ENCODE assay signal across 8 cellular contexts in genomic region chr17:136534-136933, GRCh38. TPM values are rescaled to one million over a fixed set of nuclear protein-coding genes. Genes with fewer than 3 reads are reported as not detected.
DNase-seq lines count a peak whose midpoint lies in the region; ATAC-seq and TF ChIP-seq lines count a peak whose summit lies in the region.
"Not testable (repeated sequence)": the region's sequence is repeated elsewhere in the genome, so short reads cannot be mapped to it uniquely, and the experiment has no call there.

No MANE protein-coding gene starts in this region.

- not testable (repeated sequence) for H3K9me3 Mint-ChIP-seq in T-helper 1 cell treated with Interleukin-12 subunit alpha and Interleukin-12 subunit beta and Interleukin-4 antibody, amounts not matched to agents 30 μg/mL and 1 μg/mL, for 36 hours; activated T-cell treated with anti-CD3 and anti-CD28 coated beads, Interleukin-2, amount 50 U/mL, for 4 hours; type B pancreatic cell

- WGBS in lung, 2 donors = 0 to 3% methylated on average over 2 to 3 of the region's 4 CpGs

- not testable (repeated sequence) for H3K9me3 ChIP-seq in effector memory CD4-positive, alpha-beta T cell (ENCODE audit: control insufficient read depth, low read length); lung (ENCODE audit: control insufficient read depth in 2 of 2, insufficient read depth in 1 of 2, low read length in 1 of 2)

- peak overlapping the region; percentile 34 for H3K4me3 Mint-ChIP-seq in T-helper 1 cell treated with Interleukin-12 subunit alpha and Interleukin-12 subunit beta and Interleukin-4 antibody, amounts not matched to agents 30 μg/mL and 1 μg/mL, for 36 hours
- not testable (repeated sequence) for H3K4me3 Mint-ChIP-seq in activated T-cell treated with anti-CD3 and anti-CD28 coated beads, Interleukin-2, amount 50 U/mL, for 4 hours; type B pancreatic cell

- DNase-seq in activated T-cell treated with anti-CD3 and anti-CD28 coated beads, Interleukin-2, amount 50 U/mL, for 4 hours = peak; percentile 63
- DNase-seq in effector memory CD4-positive, alpha-beta T cell = peak; percentile 25 to 67 (median 58)
- DNase-seq in lung (ENCODE audit: low spot score) (peak; percentile 39), type B pancreatic cell (ENCODE audit: extremely low spot score, unreplicated experiment) (peak; percentile 78)
- peak; percentile 26 to 69 (median 54) for DNase-seq in stimulated activated CD4-positive, alpha-beta T cell treated with anti-CD3 and anti-CD28 coated beads, Interleukin-1b, Interleukin-23, amount 100 ng/mL, for 24 hours (ENCODE audit: low read depth in 4 of 4, low spot score in 1 of 4)

- H3K27ac ChIP-seq in effector memory CD4-positive, alpha-beta T cell (ENCODE audit: insufficient read depth, low read length, poor library complexity, severe bottlenecking); lung (ENCODE audit: low read depth in 1 of 2, low read length in 1 of 2): not testable (repeated sequence)

- H3K27ac Mint-ChIP-seq in T-helper 1 cell treated with Interleukin-12 subunit alpha and Interleukin-12 subunit beta and Interleukin-4 antibody, amounts not matched to agents 30 μg/mL and 1 μg/mL, for 36 hours = peak overlapping the region; percentile 57
- H3K27ac Mint-ChIP-seq in type B pancreatic cell = not testable (repeated sequence)

- H3K4me1 ChIP-seq in effector memory CD4-positive, alpha-beta T cell (ENCODE audit: control insufficient read depth, insufficient read depth, low read length, poor library complexity, severe bottlenecking); lung (ENCODE audit: control insufficient read depth in 2 of 2, insufficient read depth in 2 of 2, low read length in 2 of 2): not testable (repeated sequence)

- not testable (repeated sequence) for H3K27me3 ChIP-seq in effector memory CD4-positive, alpha-beta T cell (replicated peaks; ENCODE audit: control insufficient read depth, insufficient read depth, low read length, poor library complexity, severe bottlenecking); lung (ENCODE audit: control insufficient read depth, insufficient read depth)

- H3K36me3 Mint-ChIP-seq in T-helper 1 cell treated with Interleukin-12 subunit alpha and Interleukin-12 subunit beta and Interleukin-4 antibody, amounts not matched to agents 30 μg/mL and 1 μg/mL, for 36 hours (ENCODE audit: low read depth); activated T-cell treated with anti-CD3 and anti-CD28 coated beads, Interleukin-2, amount 50 U/mL, for 4 hours (ENCODE audit: insufficient read depth); type B pancreatic cell: not testable (repeated sequence)

- not testable (repeated sequence) for H3K4me3 ChIP-seq in effector memory CD4-positive, alpha-beta T cell (ENCODE audit: insufficient read depth, low read depth, low read length, poor library complexity, severe bottlenecking); lung

- not testable (repeated sequence) for H3K36me3 ChIP-seq in effector memory CD4-positive, alpha-beta T cell (ENCODE audit: control insufficient read depth, insufficient read depth, low read length); lung (ENCODE audit: control insufficient read depth in 2 of 2, insufficient read depth in 2 of 2, low read length in 2 of 2)

- ATAC-seq in GM18502 (IDR thresholded peaks at IDR 0.05; ENCODE audit: poor library complexity, unreplicated experiment) (peak; percentile 56), HG02943 (IDR thresholded peaks at IDR 0.05; ENCODE audit: low read depth, unreplicated experiment) (peak; percentile 69)
- peak; percentile 82 for ATAC-seq in activated T-cell treated with anti-CD3 and anti-CD28 coated beads, Interleukin-2, amount 50 U/mL, for 4 hours
- ATAC-seq in lung (ENCODE audit: insufficient read depth, low FRiP score) = not testable (repeated sequence)

- TF ChIP-seq CTCF in lung (IDR thresholded peaks at IDR 0.05; ENCODE audit: control extremely low read depth, extremely low read depth) = peak; percentile 38
- TF ChIP-seq CTCF in type B pancreatic cell (conservative IDR thresholded peaks at IDR 0.05) = peak; percentile 72

- not testable (repeated sequence) for H3K4me1 Mint-ChIP-seq in T-helper 1 cell treated with Interleukin-12 subunit alpha and Interleukin-12 subunit beta and Interleukin-4 antibody, amounts not matched to agents 30 μg/mL and 1 μg/mL, for 36 hours (ENCODE audit: low read depth); activated T-cell treated with anti-CD3 and anti-CD28 coated beads, Interleukin-2, amount 50 U/mL, for 4 hours (ENCODE audit: low read depth); type B pancreatic cell (ENCODE audit: unreplicated experiment)

- H3K27me3 Mint-ChIP-seq in T-helper 1 cell treated with Interleukin-12 subunit alpha and Interleukin-12 subunit beta and Interleukin-4 antibody, amounts not matched to agents 30 μg/mL and 1 μg/mL, for 36 hours (ENCODE audit: low read depth); activated T-cell treated with anti-CD3 and anti-CD28 coated beads, Interleukin-2, amount 50 U/mL, for 4 hours (ENCODE audit: low read depth); type B pancreatic cell: not testable (repeated sequence)

RNA-seq across cellular contexts. Expression of gene SCGB1C2, which starts 0.8 kb away (rescaled TPM):
- total RNA-seq in activated T-cell treated with anti-CD3 and anti-CD28 coated beads, Interleukin-2, amount 50 U/mL, for 4 hours = not detected
- total RNA-seq in lung = not detected
- polyA plus RNA-seq in lung = not detected
- not detected in 2 replicates for total RNA-seq in type B pancreatic cell (ENCODE audit: low replicate concordance)

RNA-seq across cellular contexts. Expression of gene DOC2B, which starts 44.9 kb away (rescaled TPM):
- under 1 TPM in 2 of 3 donors, not detected in 1; 0.13 to 0.30 TPM for total RNA-seq in activated T-cell treated with anti-CD3 and anti-CD28 coated beads, Interleukin-2, amount 50 U/mL, for 4 hours
- total RNA-seq in lung = 1 to 10 TPM; 5.1 to 7.5 TPM
- polyA plus RNA-seq in lung = 1 to 10 TPM; 3.0 to 5.5 TPM
- total RNA-seq in type B pancreatic cell (ENCODE audit: low replicate concordance) = 3.1 and 6.3 TPM in 2 replicates
